6 cellular contexts compared by ENCODE assay signal in genomic region chr3:161166051-161166450, GRCh38.
"Had no signal": no experiment of that assay in that cellular context is flagged by ENCODE, and none has a peak within 500 bp of the region (broad histone marks: within the 10 kb centered on the region; RNA-seq: fewer than 3 reads in every experiment).

No MANE protein-coding gene starts in this region.

- H3K4me3 ChIP-seq: K562 had no signal

- H3K27ac ChIP-seq: HL-60 had no signal

- DNase-seq: IMR-90, KBM-7, KG1 had no signal

- FAIRE-seq: HTR-8/SVneo, K562 had no signal

- ATAC-seq: K562 had no signal
